Comparison of ENCODE assay signal across 32 cellular contexts in the genomic region with DNA sequence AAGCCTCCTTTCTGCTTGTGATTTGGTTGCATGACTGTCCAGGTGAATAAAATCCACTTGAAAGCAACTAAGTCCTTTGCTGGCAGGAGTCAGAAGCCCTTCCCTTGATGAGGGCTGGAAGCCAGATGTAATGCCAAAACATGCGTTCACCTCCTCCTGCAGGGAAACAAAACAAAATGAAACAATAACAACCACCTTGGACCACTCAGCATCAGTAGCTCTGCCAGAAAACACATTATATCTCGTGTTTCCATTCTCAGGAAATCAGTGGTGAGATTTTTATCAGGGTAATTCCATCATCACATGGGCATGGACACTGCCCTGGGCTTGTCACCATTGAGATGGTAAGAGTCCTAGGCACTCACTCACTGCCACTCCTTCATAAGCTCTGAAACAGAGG.
DNase-seq lines count a peak whose midpoint lies in the region; ATAC-seq and TF ChIP-seq lines count a peak whose summit lies in the region.
"Had no signal": no experiment of that assay in that cellular context is flagged by ENCODE, and none has a peak within 500 bp of the region (broad histone marks: within the 10 kb centered on the region; RNA-seq: fewer than 3 reads in every experiment).

No MANE protein-coding gene starts in this region.

- H3K4me1 ChIP-seq in SK-N-SH (ENCODE audit: control insufficient read depth in 1 of 2, insufficient read depth in 2 of 2, low read depth in 1 of 2, low read length in 1 of 2), result peaks cover 17 to 21% of the 10 kb centered on the region in 2 experiments; a peak in 3 of 4 replicates
- peaks cover 30% of the 10 kb centered on the region for H3K4me1 ChIP-seq in foreskin keratinocyte
- no peaks in the 10 kb centered on the region for H3K4me1 ChIP-seq in testis
- no peaks in the 10 kb centered on the region for H3K4me1 ChIP-seq in CD8-positive, alpha-beta memory T cell (ENCODE audit: insufficient read depth, low read length)
- H3K4me1 ChIP-seq: Caco-2, spleen had no signal

- H3K27ac Mint-ChIP-seq in HFFc6, result peak overlapping the region; percentile 74
- H3K27ac Mint-ChIP-seq in CD8-positive, alpha-beta memory T cell, result no peak overlapping the region
- H3K27ac Mint-ChIP-seq: activated CD4-positive, alpha-beta T cell treated with anti-CD3 and anti-CD28 coated beads for 36 hours; naive B cell had no signal

- no peaks in the 10 kb centered on the region for H3K9me2 ChIP-seq in SK-N-SH

- peak; percentile 26 to 62; a peak in 2 of 4 replicates for TF ChIP-seq EP300 in SK-N-SH (IDR thresholded peaks at IDR 0.05; ENCODE audit: borderline replicate concordance in 1 of 2, low read depth in 1 of 2, low read length in 1 of 2)

- H3K36me3 Mint-ChIP-seq in HFFc6 (ENCODE audit: low read depth), result peaks cover 18% of the 10 kb centered on the region
- no peaks in the 10 kb centered on the region for H3K36me3 Mint-ChIP-seq in CD8-positive, alpha-beta memory T cell
- H3K36me3 Mint-ChIP-seq: naive B cell had no signal

- TF ChIP-seq POLR2A in testis (IDR thresholded peaks at IDR 0.05), result no peak

- TF ChIP-seq CTCF in HFFc6 (IDR thresholded peaks at IDR 0.05), result no peak
- TF ChIP-seq CTCF in SK-N-SH (IDR thresholded peaks at IDR 0.05), result no peak
- TF ChIP-seq CTCF in foreskin keratinocyte (conservative IDR thresholded peaks at IDR 0.05), result no peak
- TF ChIP-seq CTCF in testis (IDR thresholded peaks at IDR 0.05), result no peak

- TF ChIP-seq RAD21 in SK-N-SH (IDR thresholded peaks at IDR 0.05; ENCODE audit: low read length), result no peak

- ATAC-seq in foreskin keratinocyte (no peak), GM18873 (IDR thresholded peaks at IDR 0.05; ENCODE audit: low FRiP score, unreplicated experiment) (no peak)
- ATAC-seq: A549; activated CD4-positive, alpha-beta T cell treated with anti-CD3 and anti-CD28 coated beads for 36 hours; activated T-cell treated with anti-CD3 and anti-CD28 coated beads, Interleukin-2, amount 50 U/mL, for 4 hours; esophagus mucosa had no signal

- H3K36me3 ChIP-seq in SK-N-SH (replicated peaks in 1 of 2; ENCODE audit: control insufficient read depth in 1 of 2, insufficient read depth in 2 of 2, low read length in 1 of 2) (no peaks in the 10 kb centered on the region), testis (ENCODE audit: low read depth, missing control alignments) (no peaks in the 10 kb centered on the region)
- H3K36me3 ChIP-seq in CD8-positive, alpha-beta memory T cell (ENCODE audit: insufficient read depth, low read length), result no peaks in the 10 kb centered on the region
- H3K36me3 ChIP-seq: BE2C, spleen, stomach, upper lobe of left lung had no signal

- no peak overlapping the region for H3K4me3 Mint-ChIP-seq in HFFc6
- no peak overlapping the region for H3K4me3 Mint-ChIP-seq in CD8-positive, alpha-beta memory T cell
- H3K4me3 Mint-ChIP-seq: activated CD4-positive, alpha-beta T cell treated with anti-CD3 and anti-CD28 coated beads for 36 hours; activated T-cell treated with anti-CD3 and anti-CD28 coated beads, Interleukin-2, amount 50 U/mL, for 4 hours; naive B cell had no signal

- no peak overlapping the region for H2AFZ ChIP-seq in SK-N-SH (ENCODE audit: low read depth)

- H4K20me1 ChIP-seq in SK-N-SH (ENCODE audit: insufficient read depth), result no peaks in the 10 kb centered on the region

- H3F3A ChIP-seq in SK-N-SH (replicated peaks; ENCODE audit: insufficient read depth), result peaks cover 10% of the 10 kb centered on the region

- H3K4me3 ChIP-seq in SK-N-SH (ENCODE audit: low read depth in 2 of 2, low read length in 1 of 2), result no peak overlapping the region
- H3K4me3 ChIP-seq in testis, result no peak overlapping the region
- H3K4me3 ChIP-seq in CD8-positive, alpha-beta memory T cell (ENCODE audit: low read length), result no peak overlapping the region
- H3K4me3 ChIP-seq: A549, spleen, stomach, upper lobe of left lung had no signal

- intact Hi-C loops in testis (cut with DNase I; ENCODE audit: low total_unique reads), result no loop called here

- CTCF ChIA-PET in SK-N-SH (lab: Yijun Ruan, JAX), result no interaction called here
- CTCF ChIA-PET in CD8-positive, alpha-beta memory T cell (lab: Charles Lee), result no interaction called here

- peaks cover 32% of the 10 kb centered on the region for H3K4me1 Mint-ChIP-seq in HFFc6 (ENCODE audit: low read depth)
- no peaks in the 10 kb centered on the region for H3K4me1 Mint-ChIP-seq in CD8-positive, alpha-beta memory T cell
- H3K4me1 Mint-ChIP-seq: activated CD4-positive, alpha-beta T cell treated with anti-CD3 and anti-CD28 coated beads for 36 hours; naive B cell had no signal

- 0 out of 2 replicates have a peak, but pooled peaks cover 4% of the 10 kb centered on the region for H3K9me3 Mint-ChIP-seq in HFFc6
- H3K9me3 Mint-ChIP-seq in CD8-positive, alpha-beta memory T cell, result peaks cover 0 to 2% (median 0%) of the 10 kb centered on the region in 5 donors
- H3K9me3 Mint-ChIP-seq: activated T-cell treated with anti-CD3 and anti-CD28 coated beads, Interleukin-2, amount 50 U/mL, for 4 hours; naive B cell had no signal

- H3K27me3 Mint-ChIP-seq in HFFc6 (ENCODE audit: insufficient read depth), result no peaks in the 10 kb centered on the region
- no peaks in the 10 kb centered on the region for H3K27me3 Mint-ChIP-seq in CD8-positive, alpha-beta memory T cell
- H3K27me3 Mint-ChIP-seq: activated CD4-positive, alpha-beta T cell treated with anti-CD3 and anti-CD28 coated beads for 36 hours; naive B cell had no signal

- H3K79me2 ChIP-seq in SK-N-SH (ENCODE audit: insufficient read depth), result no peaks in the 10 kb centered on the region

- WGBS in SK-N-SH (ENCODE audit: low lambda C conversion rate), result 46% methylated on average over 2 of the region's 2 CpGs
- 65 to 85% methylated on average over 2 of the region's 2 CpGs for WGBS in testis, 2 donors

- H3K9me3 ChIP-seq in SK-N-SH (no peaks in the 10 kb centered on the region), testis (no peaks in the 10 kb centered on the region)
- H3K9me3 ChIP-seq in CD8-positive, alpha-beta memory T cell (ENCODE audit: low read length), result no peaks in the 10 kb centered on the region
- H3K9me3 ChIP-seq: A549, BE2C, Caco-2, upper lobe of left lung had no signal

- H3K27ac ChIP-seq in SK-N-SH (ENCODE audit: low read depth in 2 of 2, low read length in 1 of 2), result peak overlapping the region; percentile 58 to 97
- peak overlapping the region; percentile 59 for H3K27ac ChIP-seq in foreskin keratinocyte
- no peak overlapping the region for H3K27ac ChIP-seq in testis
- no peak overlapping the region for H3K27ac ChIP-seq in CD8-positive, alpha-beta memory T cell (ENCODE audit: low read depth, low read length)
- H3K27ac ChIP-seq: spleen, stomach, upper lobe of left lung had no signal

- POLR2A ChIA-PET in SK-N-SH (lab: Yijun Ruan, JAX), result no interaction called here
- POLR2A ChIA-PET in CD8-positive, alpha-beta memory T cell (lab: Charles Lee), result no interaction called here

- H3K27me3 ChIP-seq in SK-N-SH (ENCODE audit: insufficient read depth) (no peaks in the 10 kb centered on the region), foreskin keratinocyte (no peaks in the 10 kb centered on the region), testis (no peaks in the 10 kb centered on the region)
- no peaks in the 10 kb centered on the region for H3K27me3 ChIP-seq in CD8-positive, alpha-beta memory T cell (ENCODE audit: insufficient read depth, low read length, poor library complexity, severe bottlenecking)
- H3K27me3 ChIP-seq: BE2C, spleen, stomach, upper lobe of left lung had no signal

- DNase-seq in A172 (ENCODE audit: low spot score) (peak; percentile 70), HFFc6 (no peak), SK-N-SH (peak; percentile 26), foreskin keratinocyte (peak in 1 of 2 donors; percentile 83), NOMO-1 treated with DMSO at 0.1 percent for 48 hours (lab: John Stamatoyannopoulos, UW; ENCODE audit: unreplicated experiment) (no peak), testis (no peak)
- DNase-seq in CD8-positive, alpha-beta memory T cell, result no peak
- DNase-seq: activated CD4-positive, alpha-beta T cell treated with anti-CD3 and anti-CD28 coated beads for 36 hours; activated CD8-positive, alpha-beta memory T cell treated with anti-CD3 and anti-CD28 coated beads for 24 hours; activated naive CD4-positive, alpha-beta T cell treated with Interleukin-2 at 50 U/mL for 16 hours; activated T-cell treated with anti-CD3 and anti-CD28 coated beads, Interleukin-2, amount 50 U/mL, for 4 hours; amniotic stem cell; BE2C; Caco-2; central memory CD4-positive, alpha-beta T cell; EL; H7; MM.1S; naive B cell; NCI-H1417 treated with DMSO at 0.1 percent for 48 hours; NCI-H2107; NCI-H748 treated with DMSO at 0.1 percent for 48 hours; occipital lobe; SHP77 treated with DMSO at 0.1 percent for 48 hours; spleen; stimulated activated CD4-positive, alpha-beta T cell treated with anti-CD3 and anti-CD28 coated beads, Interleukin-4, amount 100 ng/mL, for 4 hours; stomach; T-helper 1 cell; upper lobe of left lung had no signal

- H3K9ac ChIP-seq in SK-N-SH, result no peak overlapping the region

- no peak overlapping the region for H3K4me2 ChIP-seq in SK-N-SH
- H3K4me2 ChIP-seq: A549 had no signal

TF ChIP-seq in SK-N-SH, 30 proteins besides CTCF, POLR2A, EP300 and RAD21 (continues in another document):
- TF ChIP-seq MAX (IDR thresholded peaks at IDR 0.05; ENCODE audit: low read depth) (peak; percentile 39; the same call in 1 of the 2 replicates), MEF2A (IDR thresholded peaks at IDR 0.05; ENCODE audit: borderline replicate concordance, low read depth) (no peak), NFIC (IDR thresholded peaks at IDR 0.05; ENCODE audit: borderline replicate concordance) (peak; percentile 66), FOSL2 (IDR thresholded peaks at IDR 0.05; ENCODE audit: borderline replicate concordance, low read depth) (no peak), TCF12 (IDR thresholded peaks at IDR 0.05) (peak; percentile 80), GATA2 (CRISPR knock-in tag; IDR thresholded peaks at IDR 0.05) (peak; percentile 42; the same call in 1 of the 2 replicates), POLR2AphosphoS5 (IDR thresholded peaks at IDR 0.05; ENCODE audit: low read depth, low read length) (0 out of 2 replicates have a peak, but pooled peaks have one; percentile 16), YY1 (IDR thresholded peaks at IDR 0.05; ENCODE audit: low read depth) (no peak), RFX5 (IDR thresholded peaks at IDR 0.05; ENCODE audit: low read length) (no peak), GABPA (IDR thresholded peaks at IDR 0.05; ENCODE audit: low read depth) (no peak)

Comparison
In these comparisons a context has a peak if more than half of its experiments do, and no peak if none do; other contexts are left out.
1. DNase-seq: peak in A172 (single experiment) and SK-N-SH (single experiment); none in HFFc6 (single experiment), NOMO-1 treated with DMSO at 0.1 percent for 48 hours (single experiment), testis (single experiment) and CD8-positive, alpha-beta memory T cell (0 of 5).
2. H3K27ac ChIP-seq: peak in SK-N-SH (2 of 2) and foreskin keratinocyte (single experiment); none in testis (0 of 2) and CD8-positive, alpha-beta memory T cell (single experiment).